Comparison of ENCODE assay signal across 8 cellular contexts in the genomic region with DNA sequence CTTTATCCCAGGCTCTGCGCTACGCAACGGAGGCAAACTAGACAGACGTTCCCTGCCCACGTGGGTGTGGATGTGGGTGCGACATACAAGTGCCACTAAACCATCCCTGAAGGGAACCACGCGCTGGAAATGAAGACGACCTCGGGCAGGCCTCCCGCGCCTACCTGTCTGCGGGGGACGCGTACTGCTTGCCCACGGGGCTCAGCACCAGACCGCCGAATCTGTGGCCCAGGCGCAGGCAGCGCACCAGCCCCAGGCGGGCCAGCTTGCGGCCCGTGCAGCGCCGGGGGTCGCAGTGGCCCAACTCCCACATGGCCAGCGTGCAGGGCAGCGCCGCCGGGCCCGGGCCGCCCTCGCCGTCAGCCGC. TPM values are rescaled to one million over a fixed set of nuclear protein-coding genes. Genes with fewer than 3 reads are reported as not detected.
DNase-seq lines count a peak whose midpoint lies in the region; ATAC-seq and TF ChIP-seq lines count a peak whose summit lies in the region.

No MANE protein-coding gene starts in this region.

- H3K9me3 ChIP-seq in duodenal mucosa (ENCODE audit: control insufficient read depth in 1 of 2, low read length in 2 of 2) = no peaks in the 10 kb centered on the region

- no peak for TF ChIP-seq CTCF in LNCaP clone FGC (IDR thresholded peaks at IDR 0.05; ENCODE audit: control insufficient read depth, extremely low read depth, insufficient read depth)

- in situ Hi-C loops in ACHN (cut with HindIII; ENCODE audit: low pct_ligation_motif_present, low pct_unique_long_range_greater_than_20kb, low sequenced_read_pairs) = no loop called here

- peaks cover 0 to 26% of the 10 kb centered on the region in 2 donors for H3K36me3 ChIP-seq in duodenal mucosa (ENCODE audit: control insufficient read depth in 1 of 2, insufficient read depth in 2 of 2, low read length in 2 of 2)

- H3K4me1 Mint-ChIP-seq in activated naive CD4-positive, alpha-beta T cell treated with anti-CD3 and anti-CD28 coated beads, Interleukin-2, amount 50 U/mL, for 24 hours = peaks cover 28% of the 10 kb centered on the region
- H3K4me1 Mint-ChIP-seq in naive thymus-derived CD8-positive, alpha-beta T cell = peaks cover 16 to 44% (median 37%) of the 10 kb centered on the region in 4 donors

- peak; percentile 39 to 41 for ATAC-seq in naive thymus-derived CD8-positive, alpha-beta T cell

- H3K4me3 Mint-ChIP-seq in activated naive CD4-positive, alpha-beta T cell treated with anti-CD3 and anti-CD28 coated beads, Interleukin-2, amount 50 U/mL, for 24 hours = peak overlapping the region; percentile 84
- peak overlapping the region; percentile 71 to 86 (median 76) for H3K4me3 Mint-ChIP-seq in naive thymus-derived CD8-positive, alpha-beta T cell

- no peaks in the 10 kb centered on the region for H3K27me3 ChIP-seq in duodenal mucosa (ENCODE audit: control insufficient read depth in 1 of 2, insufficient read depth in 2 of 2, low read length in 2 of 2)

- no peak for DNase-seq in activated naive CD4-positive, alpha-beta T cell (lab: John Stamatoyannopoulos, UW)
- DNase-seq in LNCaP clone FGC (ENCODE audit: low read depth) (no peak), SIG-M5 (lab: John Stamatoyannopoulos, UW) (no peak), hepatic stellate cell (ENCODE audit: low spot score) (no peak), ACHN (no peak)
- no peak for DNase-seq in naive thymus-derived CD8-positive, alpha-beta T cell

- peak overlapping the region; percentile 80 for H3K27ac Mint-ChIP-seq in activated naive CD4-positive, alpha-beta T cell treated with anti-CD3 and anti-CD28 coated beads, Interleukin-2, amount 50 U/mL, for 24 hours
- H3K27ac Mint-ChIP-seq in naive thymus-derived CD8-positive, alpha-beta T cell = peak overlapping the region; percentile 31 to 90 (median 80)

- peak overlapping the region; percentile 99 for H3K4me3 ChIP-seq in LNCaP clone FGC (ENCODE audit: low read depth, low read length)
- peak overlapping the region; percentile 90 to 93 for H3K4me3 ChIP-seq in duodenal mucosa (ENCODE audit: low read depth in 1 of 2, low read length in 2 of 2)

- H3K27ac ChIP-seq in duodenal mucosa (ENCODE audit: low read depth, low read length) = no peak overlapping the region

- POLR2A ChIA-PET in naive thymus-derived CD8-positive, alpha-beta T cell (lab: Charles Lee) = interaction anchor here (0.7 to 1.2 kb wide), 6 partner anchors 9 to 139 kb away, joined by 3 to 11 read pairs (median 3); a partner anchor contains a TSS

- H3K9me3 Mint-ChIP-seq in activated naive CD4-positive, alpha-beta T cell treated with anti-CD3 and anti-CD28 coated beads, Interleukin-2, amount 50 U/mL, for 24 hours = no peaks in the 10 kb centered on the region
- H3K9me3 Mint-ChIP-seq in naive thymus-derived CD8-positive, alpha-beta T cell = peaks cover 0 to 2% (median 0%) of the 10 kb centered on the region in 9 donors

- peak overlapping the region; percentile 73 to 88 for H3K9ac ChIP-seq in duodenal mucosa (ENCODE audit: low read depth in 1 of 2, low read length in 2 of 2)

- no peaks in the 10 kb centered on the region for H3K27me3 Mint-ChIP-seq in activated naive CD4-positive, alpha-beta T cell treated with anti-CD3 and anti-CD28 coated beads, Interleukin-2, amount 50 U/mL, for 24 hours
- H3K27me3 Mint-ChIP-seq in naive thymus-derived CD8-positive, alpha-beta T cell = no peaks in the 10 kb centered on the region

- H3K36me3 Mint-ChIP-seq in activated naive CD4-positive, alpha-beta T cell treated with anti-CD3 and anti-CD28 coated beads, Interleukin-2, amount 50 U/mL, for 24 hours = no peaks in the 10 kb centered on the region
- peaks cover 0 to 11% (median 0%) of the 10 kb centered on the region in 3 donors for H3K36me3 Mint-ChIP-seq in naive thymus-derived CD8-positive, alpha-beta T cell

- peaks cover 16 to 32% of the 10 kb centered on the region in 2 donors for H3K4me1 ChIP-seq in duodenal mucosa (ENCODE audit: control insufficient read depth in 1 of 2, insufficient read depth in 2 of 2, low read length in 2 of 2)

RNA-seq across cellular contexts. Expression of a gene that starts 0.5 kb away (rescaled TPM):
- 10 to 100 TPM; 37.1 to 41.2 TPM for total RNA-seq in naive thymus-derived CD8-positive, alpha-beta T cell
- polyA plus RNA-seq in naive thymus-derived CD8-positive, alpha-beta T cell = 10 to 100 TPM; 88.8 to 99.4 (median 96.3) TPM

RNA-seq across cellular contexts. Expression of a gene that starts 0.5 kb away (rescaled TPM):
- total RNA-seq in naive thymus-derived CD8-positive, alpha-beta T cell = 10 to 100 TPM; 56.9 to 65.2 TPM
- 10 to 100 TPM; 44.4 to 57.8 (median 56.6) TPM for polyA plus RNA-seq in naive thymus-derived CD8-positive, alpha-beta T cell

RNA-seq across cellular contexts. Expression of a gene that starts 17.8 kb away (rescaled TPM):
- 1 to 10 TPM; 3.0 to 5.3 TPM for total RNA-seq in naive thymus-derived CD8-positive, alpha-beta T cell
- polyA plus RNA-seq in naive thymus-derived CD8-positive, alpha-beta T cell = 1 to 10 TPM in 1 of 3 donors, under 1 TPM in 2; 0.06 to 1.5 (median 0.85) TPM

RNA-seq across cellular contexts. Expression of a gene that starts 41.8 kb away (rescaled TPM):
- total RNA-seq in naive thymus-derived CD8-positive, alpha-beta T cell = 100 to 1,000 TPM; 236 to 250 TPM
- polyA plus RNA-seq in naive thymus-derived CD8-positive, alpha-beta T cell = 10 to 100 TPM; 87.5 to 89.6 (median 89.0) TPM
